8 cellular contexts compared by ENCODE assay signal in genomic region chr12:56299853-56300643, GRCh38. TPM values are rescaled to one million over a fixed set of nuclear protein-coding genes. Genes with fewer than 3 reads are reported as not detected.
DNase-seq lines count a peak whose midpoint lies in the region; ATAC-seq, FAIRE-seq and TF ChIP-seq lines count a peak whose summit lies in the region.

Gene CS, minus strand, starts transcription at chr12:56300330. Its CDS starts 129 bp downstream, at chr12:56300201.

- peak; percentile 43; the same call in 1 of the 2 replicates for TF ChIP-seq POLR2A in GM12892 (IDR thresholded peaks at IDR 0.05; ENCODE audit: low read depth, low read length)
- TF ChIP-seq POLR2A in adrenal gland (IDR thresholded peaks at IDR 0.05): peak; percentile 82 to 93
- peak; percentile 21 to 90 for TF ChIP-seq POLR2A in heart left ventricle (IDR thresholded peaks at IDR 0.05)
- TF ChIP-seq POLR2A in upper lobe of left lung (IDR thresholded peaks at IDR 0.05): peak in 3 of 4 donors; percentile 47 to 89 (median 67)

- H3K9me3 ChIP-seq in adrenal gland (replicated peaks in 1 of 3) (no peaks in the 10 kb centered on the region), heart left ventricle (no peaks in the 10 kb centered on the region), upper lobe of left lung (no peaks in the 10 kb centered on the region)

- peak; percentile 94 for ATAC-seq in HG02852 (IDR thresholded peaks at IDR 0.05; ENCODE audit: unreplicated experiment)
- peak; percentile 97 to 99 (median 98) for ATAC-seq in heart left ventricle
- ATAC-seq in upper lobe of left lung (ENCODE audit: low FRiP score in 2 of 2): peak; percentile 99 to 100

- H3K27me3 ChIP-seq in adrenal gland (no peaks in the 10 kb centered on the region), heart left ventricle (no peaks in the 10 kb centered on the region), upper lobe of left lung (no peaks in the 10 kb centered on the region)

- intact Hi-C loops in adrenal gland (cut with DNase I): no loop called here
- intact Hi-C loops in heart left ventricle (cut with DNase I): loop anchor here in 5 of 10 donors (2.0 to 5.0 kb wide), 5 partner anchors 33 to 181 kb away; partner anchors contain the start of genes COQ10A (in 2 of the 5) and ZC3H10 (in 1 of the 5)
- intact Hi-C loops in posterior cingulate gyrus (cut with DNase I): no loop called here

- H3K27ac ChIP-seq in adrenal gland: peak within 1 kb of the TSS; percentile 84 to 95 (median 91)
- peak within 1 kb of the TSS; percentile 89 to 100 (median 96) for H3K27ac ChIP-seq in heart left ventricle
- H3K27ac ChIP-seq in upper lobe of left lung: peak within 1 kb of the TSS; percentile 93 to 95 (median 94)

- peaks cover 0 to 6% of the 10 kb centered on the region in 2 donors for H3K36me3 ChIP-seq in adrenal gland (replicated peaks in 1 of 2)
- peaks cover 0 to 41% (median 11%) of the 10 kb centered on the region in 9 donors for H3K36me3 ChIP-seq in heart left ventricle
- H3K36me3 ChIP-seq in upper lobe of left lung: peaks cover 0 to 17% (median 2%) of the 10 kb centered on the region in 4 donors

- TF ChIP-seq CTCF in adrenal gland (IDR thresholded peaks at IDR 0.05) (peak in 1 of 6 experiments; percentile 11), heart left ventricle (IDR thresholded peaks at IDR 0.05) (no peak), upper lobe of left lung (IDR thresholded peaks at IDR 0.05) (peak in 1 of 6 experiments; percentile 16)

- no peak for TF ChIP-seq EP300 in upper lobe of left lung (IDR thresholded peaks at IDR 0.05)

- H3K4me1 ChIP-seq in adrenal gland (replicated peaks in 1 of 2) (peaks cover 48 to 61% of the 10 kb centered on the region in 2 donors), heart left ventricle (peaks cover 24 to 63% (median 53%) of the 10 kb centered on the region in 12 donors), upper lobe of left lung (peaks cover 32 to 53% (median 41%) of the 10 kb centered on the region in 4 donors)

- DNase-seq in GM12892 (ENCODE audit: insufficient read length) (peak; percentile 88), NCI-H146 (lab: John Stamatoyannopoulos, UW) (peak; percentile 100), T-helper 1 cell (peak; percentile 98 to 99 (median 99)), adrenal gland (peak; percentile 99 to 100 (median 99)), heart left ventricle (peak; percentile 99 to 100 (median 99)), posterior cingulate gyrus (peak; percentile 97 to 100 (median 99)), upper lobe of left lung (peak; percentile 99 to 100)

- 0% methylated on average over 15 to 63 of the region's 63 CpGs for WGBS in adrenal gland, 4 donors
- WGBS in heart left ventricle, 4 donors: 0 to 1% (median 0%) methylated on average over 37 to 63 of the region's 63 CpGs
- WGBS in upper lobe of left lung, 2 donors: 0 to 1% methylated on average over 25 to 51 of the region's 63 CpGs

- H3K4me3 ChIP-seq in adrenal gland: peak within 1 kb of the TSS; percentile 63 to 89 (median 86)
- peak within 1 kb of the TSS; percentile 62 to 98 (median 84) for H3K4me3 ChIP-seq in heart left ventricle
- H3K4me3 ChIP-seq in upper lobe of left lung: peak within 1 kb of the TSS; percentile 66 to 93 (median 86)

- FAIRE-seq in GM12892 (lab: Jason Lieb, UNC): peak; percentile 92

RNA-seq across cellular contexts. Expression of gene CS, which starts in this region (rescaled TPM):
- polyA plus RNA-seq in GM12892 (2012; ENCODE audit: missing spikeins): 107 TPM
- total RNA-seq in adrenal gland: 100 to 1,000 TPM; 143 to 417 (median 266) TPM
- polyA plus RNA-seq in adrenal gland: 100 to 1,000 TPM in 1 of 3 donors, 10 to 100 TPM in 2; 64.6 to 404 (median 73.1) TPM
- total RNA-seq in heart left ventricle: 100 to 1,000 TPM; 489 to 866 (median 662) TPM
- polyA plus RNA-seq in heart left ventricle: 100 to 1,000 TPM; 165 to 291 TPM
- total RNA-seq in upper lobe of left lung: 100 to 1,000 TPM in 5 of 6 donors, 10 to 100 TPM in 1; 99.9 to 201 (median 151) TPM

Comparison
In these comparisons a context has a peak if more than half of its experiments do, and no peak if none do; other contexts are left out.
1. Peak in every context shown above with its lines: DNase-seq, ATAC-seq, H3K4me3 ChIP-seq and H3K27ac ChIP-seq.